ENCODE assay signal across 23 cellular contexts in the genomic region with DNA sequence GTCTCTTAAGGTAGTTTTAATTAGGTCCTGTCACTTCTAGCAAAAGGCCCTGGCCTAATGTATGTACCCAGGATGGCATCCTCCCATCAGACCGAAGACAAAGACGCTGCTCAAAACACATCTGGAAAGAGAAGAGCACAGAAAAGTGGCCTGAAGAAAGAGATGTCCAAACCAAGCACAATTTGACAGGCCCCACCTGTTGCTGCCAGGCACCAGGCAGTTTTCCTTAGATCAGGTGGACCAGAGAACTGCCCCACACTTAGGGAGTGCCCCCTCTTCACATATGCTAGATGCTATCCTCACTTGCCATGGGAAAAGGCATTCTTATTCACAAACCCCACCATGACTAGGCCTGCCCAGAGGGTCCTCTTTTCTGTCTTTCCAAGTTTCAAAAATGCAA.
"Had no signal": no experiment of that assay in that cellular context is flagged by ENCODE, and none has a peak within 500 bp of the region (broad histone marks: within the 10 kb centered on the region; RNA-seq: fewer than 3 reads in every experiment).

No MANE protein-coding gene starts in this region.

- H3K4me3 ChIP-seq: suprapubic skin, testis, thoracic aorta, thyroid gland, tibial artery, tibial nerve, transverse colon, upper lobe of left lung, upper lobe of right lung, uterus, vagina had no signal

- H3K36me3 ChIP-seq: suprapubic skin, thoracic aorta, thyroid gland, tibial artery, tibial nerve, transverse colon, upper lobe of left lung, upper lobe of right lung, uterus, vagina had no signal

- DNase-seq: stimulated activated CD4-positive, alpha-beta T cell treated with anti-CD3 and anti-CD28 coated beads, Interleukin-2, amount 100 ng/mL, for 48 hours; stimulated activated CD4-positive, alpha-beta T cell treated with anti-CD3 and anti-CD28 coated beads, Interleukin-4, amount 100 ng/mL, for 1 hour; stimulated activated CD4-positive, alpha-beta T cell treated with anti-CD3 and anti-CD28 coated beads, Interleukin-4, amount 100 ng/mL, for 24 hours; stimulated activated CD4-positive, alpha-beta T cell treated with anti-CD3 and anti-CD28 coated beads, Interleukin-4, amount 100 ng/mL, for 4 hours; stimulated activated CD8-positive, alpha-beta memory T cell treated with anti-CD3 and anti-CD28 coated beads, Interleukin-4, amount 100 ng/mL, for 48 hours; stimulated activated naive B cell treated with anti-CD40 and anti-IgM and Interleukin-4, amounts not matched to agents 10 μg/mL and 1 μg/mL and 100 μg/mL, for 72 hours; stimulated activated naive CD4-positive, alpha-beta T cell; stimulated activated naive CD4-positive, alpha-beta T cell treated with Interleukin-2 at 50 U/mL for 16 hours; stimulated activated naive CD8-positive, alpha-beta T cell treated with anti-CD3 and anti-CD28 coated beads, Interleukin-15, amount 100 ng/mL, for 72 hours; stimulated activated naive CD8-positive, alpha-beta T cell treated with anti-CD3 and anti-CD28 coated beads, Interleukin-15, Interleukin-2, amounts not matched to agents 100 U/mL and 50 U/mL, for 24 hours; substantia nigra; testis; thyroid gland; tibial artery; transverse colon; trophoblast cell; upper lobe of left lung; upper lobe of right lung; uterus had no signal

- H3K27ac ChIP-seq: suprapubic skin, testis, thoracic aorta, thyroid gland, tibial artery, tibial nerve, transverse colon, upper lobe of left lung, upper lobe of right lung, uterus, vagina had no signal

- H3K27me3 ChIP-seq: testis, thyroid gland, tibial artery, tibial nerve, transverse colon, upper lobe of left lung, upper lobe of right lung, uterus, vagina had no signal

- H3K4me1 ChIP-seq: uterus had no signal

- H3K9me3 ChIP-seq: suprapubic skin, testis, thoracic aorta, thyroid gland, tibial artery, tibial nerve, transverse colon, upper lobe of left lung, upper lobe of right lung, uterus, vagina had no signal
